In the genomic region with DNA sequence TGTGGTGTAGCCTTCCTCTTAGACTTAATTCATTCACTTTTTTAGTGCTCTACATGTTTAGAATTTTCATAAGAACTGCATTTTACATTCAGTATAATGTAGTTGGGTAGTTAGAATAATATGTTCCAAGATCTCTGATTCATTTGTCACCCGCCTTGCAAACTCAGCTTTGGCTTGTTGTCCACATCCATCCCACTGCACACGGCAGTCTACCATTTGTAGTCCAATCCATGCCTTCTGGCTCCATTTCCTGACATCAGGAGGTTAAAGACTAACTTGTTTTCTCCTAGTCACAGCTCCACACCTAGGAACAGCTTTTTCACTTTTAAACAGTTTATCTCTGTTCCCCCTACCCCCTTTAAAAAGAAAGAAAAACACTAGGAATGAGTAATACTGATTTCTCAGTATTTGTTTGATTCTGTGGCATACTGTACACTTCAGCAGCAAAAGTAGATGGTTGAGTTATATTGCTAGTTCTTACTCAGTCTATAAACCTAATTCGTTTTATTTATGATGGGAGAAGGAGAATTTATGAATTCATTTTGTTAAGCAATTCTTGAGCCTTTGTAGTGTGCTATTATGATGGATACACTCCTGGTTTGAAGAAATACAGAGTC, we compare ENCODE assay signal across 13 cellular contexts.
DNase-seq lines count a peak whose midpoint lies in the region; ATAC-seq and TF ChIP-seq lines count a peak whose summit lies in the region.
"Had no signal": no experiment of that assay in that cellular context is flagged by ENCODE, and none has a peak within 500 bp of the region (broad histone marks: within the 10 kb centered on the region; RNA-seq: fewer than 3 reads in every experiment).

No MANE protein-coding gene starts in this region.

- no peak overlapping the region; the same call in 1 of the 2 replicates for H3K4ac ChIP-seq in IMR-90 (ENCODE audit: low read depth, low read length)

- H3K4me3 ChIP-seq in IMR-90 (ENCODE audit: insufficient read depth, low read depth, low read length), result no peak overlapping the region
- H3K4me3 ChIP-seq: GM23248, testis had no signal

- dilution Hi-C loops in IMR-90 (cut with HindIII; ENCODE audit: low sequenced_read_pairs, unreplicated experiment), result no loop called here

- H3K9me3 ChIP-seq in IMR-90 (ENCODE audit: control insufficient read depth, insufficient read depth, low read length), result no peaks in the 10 kb centered on the region
- H3K9me3 ChIP-seq: neutrophil, testis had no signal

- H2BK120ac ChIP-seq in IMR-90 (ENCODE audit: low read depth, low read length), result no peak overlapping the region

- no peak overlapping the region for H4K8ac ChIP-seq in IMR-90 (ENCODE audit: low read depth in 2 of 2, low read length in 2 of 2)

- DNase-seq in IMR-90 (peak; percentile 35), mesothelial cell of epicardium (ENCODE audit: low spot score in 2 of 2, unreplicated experiment in 2 of 2) (no peak), left colon (no peak), occipital lobe (lab: John Stamatoyannopoulos, UW) (no peak), NCI-H2081 treated with DMSO at 0.1 percent for 48 hours (lab: John Stamatoyannopoulos, UW) (no peak), NCI-H748 (lab: John Stamatoyannopoulos, UW; ENCODE audit: unreplicated experiment) (no peak)
- DNase-seq: CD4-positive, alpha-beta memory T cell; GM23248; NCI-H1694; testis had no signal

- H2BK15ac ChIP-seq in IMR-90 (ENCODE audit: low read depth, low read length), result no peak overlapping the region

- H3K27me3 ChIP-seq in IMR-90 (ENCODE audit: control insufficient read depth, insufficient read depth, low read length), result no peaks in the 10 kb centered on the region
- H3K27me3 ChIP-seq: neutrophil, testis had no signal

- intact Hi-C loops in IMR-90 (cut with micrococcal nuclease) (loop anchor here (10.0 kb wide), 2 partner anchors 273 to 317 kb away; no protein-coding TSS in a partner anchor), left colon (cut with DNase I, micrococcal nuclease) (no loop called here)

- H2AK9ac ChIP-seq in IMR-90 (replicated peaks; ENCODE audit: low read depth, low read length, poor library complexity), result no peak overlapping the region

- no CpG with 5 or more reads among the region's 3 CpGs for WGBS in IMR-90 (ENCODE audit: extremely low coverage in 2 of 2, insufficient read length in 1 of 2), 2 experiments

- peak overlapping the region; percentile 1 for H3K27ac Mint-ChIP-seq in mesothelial cell of epicardium

- H4K5ac ChIP-seq in IMR-90 (ENCODE audit: low read depth, low read length), result no peak overlapping the region

- H2AFZ ChIP-seq in IMR-90 (replicated peaks; ENCODE audit: low read length, poor library complexity), result no peak overlapping the region
- H2AFZ ChIP-seq: GM23248 had no signal

- peaks cover 9% of the 10 kb centered on the region for H4K20me1 ChIP-seq in IMR-90 (ENCODE audit: insufficient read depth, low read length)

- H3K36me3 ChIP-seq in IMR-90 (ENCODE audit: control insufficient read depth, insufficient read depth, low read length), result no peaks in the 10 kb centered on the region
- H3K36me3 ChIP-seq: neutrophil had no signal

- H3K79me1 ChIP-seq in IMR-90 (ENCODE audit: low read depth in 1 of 2, low read length in 2 of 2), result peaks cover 26 to 71% of the 10 kb centered on the region in 2 experiments

- TF ChIP-seq RAD21 in IMR-90 (IDR thresholded peaks at IDR 0.05; ENCODE audit: low read length), result no peak

- POLR2A ChIA-PET in IMR-90 (lab: Charles Lee; ENCODE audit: unreplicated experiment), result no interaction called here

- peaks cover 17% of the 10 kb centered on the region for H3K9me1 ChIP-seq in IMR-90 (ENCODE audit: insufficient read depth, low read length)

- CTCF ChIA-PET in IMR-90 (lab: Yijun Ruan, JAX), result no interaction called here

- peaks cover 38% of the 10 kb centered on the region for H3K4me1 Mint-ChIP-seq in mesothelial cell of epicardium

- no peak overlapping the region for H3K23ac ChIP-seq in IMR-90 (ENCODE audit: low read depth, low read length)

- H3K36me3 Mint-ChIP-seq in mesothelial cell of epicardium, result peaks cover 1% of the 10 kb centered on the region

- no peak overlapping the region for H3K9ac ChIP-seq in IMR-90 (ENCODE audit: low read depth, low read length)
- H3K9ac ChIP-seq: GM23248 had no signal

- no peak overlapping the region for H3K56ac ChIP-seq in IMR-90 (ENCODE audit: extremely low read depth, insufficient read depth, low read length)

- H3K27me3 Mint-ChIP-seq in mesothelial cell of epicardium (ENCODE audit: low read depth), result no peaks in the 10 kb centered on the region
- H3K27me3 Mint-ChIP-seq: CD4-positive, alpha-beta memory T cell had no signal

- peak overlapping the region; percentile 73 for H3K4me2 ChIP-seq in IMR-90 (ENCODE audit: low read depth, low read length)

- TF ChIP-seq CTCF in IMR-90 (conservative IDR thresholded peaks at IDR 0.05; ENCODE audit: low read depth, low read length) (no peak), mesothelial cell of epicardium (IDR thresholded peaks at IDR 0.05; ENCODE audit: unreplicated experiment) (no peak)

- in situ Hi-C loops in IMR-90 (cut with MboI; ENCODE audit: low sequenced_read_pairs), result loop anchor here (10.0 kb wide), 1 partner anchor 173 kb away; no protein-coding TSS in a partner anchor

- no TSS peak for BruUV-seq in IMR-90 (replicated peaks; lab: Mats Ljungman, UMichigan)

- H4K91ac ChIP-seq in IMR-90 (ENCODE audit: insufficient read depth, low read depth, low read length), result no peak overlapping the region

- no peaks in the 10 kb centered on the region for H3K9me3 Mint-ChIP-seq in mesothelial cell of epicardium
- H3K9me3 Mint-ChIP-seq: CD4-positive, alpha-beta memory T cell had no signal

- peak; percentile 72 for ATAC-seq in GM18511 (IDR thresholded peaks at IDR 0.05; ENCODE audit: unreplicated experiment)
- peak; percentile 64 for ATAC-seq in GM21619 (IDR thresholded peaks at IDR 0.05; ENCODE audit: unreplicated experiment)
- peak; percentile 7; the same call in 1 of the 2 replicates for ATAC-seq in IMR-90 (ENCODE audit: low read depth)
- no peak for ATAC-seq in left colon

- H2BK5ac ChIP-seq in IMR-90 (ENCODE audit: low read depth, low read length, poor library complexity, severe bottlenecking), result peak overlapping the region; percentile 14

- TF ChIP-seq POLR2A in IMR-90 (IDR thresholded peaks at IDR 0.05; ENCODE audit: low read depth, low read length), result no peak

- no peak overlapping the region for H3K18ac ChIP-seq in IMR-90 (ENCODE audit: low read depth, low read length)

- peaks cover 15% of the 10 kb centered on the region for H3K4me1 ChIP-seq in IMR-90 (ENCODE audit: control insufficient read depth, insufficient read depth, low read length)

- no peak overlapping the region for H2AK5ac ChIP-seq in IMR-90 (ENCODE audit: low read depth, low read length)

- no peak overlapping the region for H3K27ac ChIP-seq in IMR-90 (ENCODE audit: insufficient read depth, low read length)
- H3K27ac ChIP-seq: GM23248, neutrophil, testis had no signal

- no peak overlapping the region for H3K14ac ChIP-seq in IMR-90 (replicated peaks; ENCODE audit: low read depth, low read length)

- no peak overlapping the region for H3K4me3 Mint-ChIP-seq in mesothelial cell of epicardium

- H2BK20ac ChIP-seq in IMR-90 (ENCODE audit: low read depth, low read length), result no peak overlapping the region

TF ChIP-seq in IMR-90, 13 proteins besides CTCF, POLR2A, EP300 and RAD21:
- TF ChIP-seq MAZ (IDR thresholded peaks at IDR 0.05; ENCODE audit: borderline replicate concordance, low read depth, low read length) (no peak), MXI1 (IDR thresholded peaks at IDR 0.05; ENCODE audit: borderline replicate concordance, low read depth, low read length) (no peak), MAFK (IDR thresholded peaks at IDR 0.05; ENCODE audit: low read depth, low read length) (no peak), NFE2L2 (IDR thresholded peaks at IDR 0.05; ENCODE audit: low read depth, low read length) (no peak), SMC3 (IDR thresholded peaks at IDR 0.05; ENCODE audit: low read depth, low read length) (no peak), FOS (IDR thresholded peaks at IDR 0.05; ENCODE audit: low read depth, low read length) (no peak), CHD1 (IDR thresholded peaks at IDR 0.05; ENCODE audit: low read depth, low read length) (no peak), BHLHE40 (IDR thresholded peaks at IDR 0.05; ENCODE audit: low read depth, low read length) (no peak)
